37 cellular contexts compared by ENCODE assay signal in the genomic region with DNA sequence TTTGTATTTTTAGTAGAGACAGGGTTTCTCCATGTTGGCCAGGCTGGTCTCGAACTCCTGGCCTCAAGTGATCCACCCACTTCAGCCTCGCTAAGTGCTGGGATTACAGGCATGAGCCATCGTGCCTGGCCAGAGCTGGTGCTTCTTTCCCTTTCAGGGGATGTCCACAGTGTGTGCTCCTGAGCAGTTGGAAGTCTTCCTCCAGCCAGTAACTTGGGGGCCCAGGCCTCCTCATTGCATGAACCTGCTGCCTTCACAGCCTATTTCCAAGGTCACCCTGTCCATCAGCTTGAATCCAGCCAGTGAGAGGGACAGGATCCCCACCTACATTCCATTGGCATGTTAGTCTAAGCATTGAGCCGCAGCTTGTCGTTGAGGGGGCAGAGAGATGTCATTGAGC.
"Had no signal": no experiment of that assay in that cellular context is flagged by ENCODE, and none has a peak within 500 bp of the region (broad histone marks: within the 10 kb centered on the region; RNA-seq: fewer than 3 reads in every experiment).

No MANE protein-coding gene starts in this region.

- H3K4me3 Mint-ChIP-seq: activated B cell treated with CpG ODN at 0.5 μM for 24 hours; activated CD4-positive, alpha-beta memory T cell treated with anti-CD3 and anti-CD28 coated beads for 36 hours; activated CD4-positive, alpha-beta T cell treated with anti-CD3 and anti-CD28 coated beads, Interleukin-2, amount 10 ng/mL, durations not matched to agents 24 days and 14 days; activated CD8-positive, alpha-beta T cell treated with anti-CD3 and anti-CD28 coated beads for 36 hours; activated naive CD4-positive, alpha-beta T cell treated with anti-CD3 and anti-CD28 coated beads for 36 hours; activated naive CD8-positive, alpha-beta T cell treated with anti-CD3 and anti-CD28 coated beads for 36 hours; activated T-cell treated with anti-CD3 and anti-CD28 coated beads, Interleukin-2, amount 50 U/mL, for 4 hours; activated T-cell treated with anti-CD3 and anti-CD28 coated beads, Interleukin-2, amount 50 U/mL, for 72 hours; activated T-helper 1 cell treated with anti-CD3 and anti-CD28 coated beads, Interleukin-12 subunit alpha, Interleukin-12 subunit beta, Interleukin-2, Interleukin-4 antibody, amounts not matched to agents 30 ng/mL and 10 ng/mL and 1 ng/mL, durations not matched to agents 14 hours and 24 hours and 36 hours; activated T-helper 17 cell treated with anti-CD3 and anti-CD28 coated beads, Interleukin-2, amount 50 U/mL, for 72 hours; central memory CD8-positive, alpha-beta T cell; T-helper 1 cell treated with Interleukin-12 subunit alpha and Interleukin-12 subunit beta and Interleukin-4 antibody, amounts not matched to agents 30 μg/mL and 1 μg/mL, for 36 hours; T-helper 2 cell treated with Interferon-gamma antibody and Interleukin-4, amounts not matched to agents 5 μg/mL and 100 μg/mL, for 36 hours had no signal

- DNase-seq: activated B cell treated with CpG ODN at 0.5 μM for 24 hours; activated CD4-positive, alpha-beta memory T cell treated with anti-CD3 and anti-CD28 coated beads for 36 hours; activated CD4-positive, alpha-beta T cell treated with anti-CD3 and anti-CD28 coated beads for 4 hours; activated CD4-positive, alpha-beta T cell treated with anti-CD3 and anti-CD28 coated beads, Interleukin-2, amount 10 ng/mL, durations not matched to agents 24 days and 14 days; activated CD4-positive, alpha-beta T cell treated with anti-CD3 and anti-CD28 coated beads, Interleukin-2, amount 50 U/mL, for 1 hour; activated CD4-positive, alpha-beta T cell treated with anti-CD3 and anti-CD28 coated beads, Interleukin-2, amount 50 U/mL, for 4 hours; activated CD4-positive, CD25-positive, alpha-beta regulatory T cell treated with anti-CD3 and anti-CD28 coated beads, Interleukin-2, amount 50 U/mL, for 72 hours; activated CD8-positive, alpha-beta memory T cell treated with anti-CD3 and anti-CD28 coated beads, Interleukin-2, amount 50 U/mL, for 4 hours; activated CD8-positive, alpha-beta T cell treated with anti-CD3 and anti-CD28 coated beads for 36 hours; activated effector memory CD4-positive, alpha-beta T cell treated with anti-CD3 and anti-CD28 coated beads, Interleukin-2, amount 50 U/mL, for 16 hours; activated gamma-delta T cell treated with Interleukin-2 at 50 U/mL for 16 hours; activated naive CD4-positive, alpha-beta T cell; activated naive CD4-positive, alpha-beta T cell treated with anti-CD3 and anti-CD28 coated beads for 36 hours; activated naive CD4-positive, alpha-beta T cell treated with anti-CD3 and anti-CD28 coated beads, Interleukin-2, amount 50 U/mL, for 16 hours; activated naive CD8-positive, alpha-beta T cell treated with anti-CD3 and anti-CD28 coated beads for 36 hours; activated T-cell treated with anti-CD3 and anti-CD28 coated beads for 4 hours; activated T-cell treated with anti-CD3 and anti-CD28 coated beads, Interleukin-2, amount 50 U/mL, for 1 hour; activated T-cell treated with anti-CD3 and anti-CD28 coated beads, Interleukin-2, amount 50 U/mL, for 4 hours; activated T-cell treated with anti-CD3 and anti-CD28 coated beads, Interleukin-2, amount 50 U/mL, for 72 hours; adrenal gland; amniotic stem cell; aorta; body of pancreas; brain microvascular endothelial cell; caudate nucleus; cerebellar nuclear complex; T-helper 1 cell; T-helper 2 cell; T-helper 9 cell had no signal

- H3K36me3 ChIP-seq: adrenal gland, brain microvascular endothelial cell, breast epithelium had no signal

- H3K36me3 Mint-ChIP-seq: activated CD4-positive, alpha-beta memory T cell treated with anti-CD3 and anti-CD28 coated beads for 36 hours; activated naive CD4-positive, alpha-beta T cell treated with anti-CD3 and anti-CD28 coated beads, Interleukin-2, amount 50 U/mL, for 72 hours had no signal

- H3K4me1 ChIP-seq: body of pancreas, breast epithelium had no signal

- H3K27ac ChIP-seq: adrenal gland, body of pancreas, brain microvascular endothelial cell, breast epithelium, VCaP had no signal

- H3K4me1 Mint-ChIP-seq: activated B cell treated with CpG ODN at 0.5 μM for 24 hours; activated T-helper 17 cell treated with anti-CD3 and anti-CD28 coated beads, Interleukin-2, amount 50 U/mL, for 72 hours had no signal

- H3K9me3 Mint-ChIP-seq: activated B cell treated with CpG ODN at 0.5 μM for 24 hours; activated CD4-positive, alpha-beta memory T cell treated with anti-CD3 and anti-CD28 coated beads for 36 hours; activated CD4-positive, alpha-beta T cell treated with anti-CD3 and anti-CD28 coated beads, Interleukin-2, amount 10 ng/mL, durations not matched to agents 24 days and 14 days; activated CD8-positive, alpha-beta T cell treated with anti-CD3 and anti-CD28 coated beads for 36 hours; activated naive CD4-positive, alpha-beta T cell treated with anti-CD3 and anti-CD28 coated beads for 36 hours; activated naive CD4-positive, alpha-beta T cell treated with anti-CD3 and anti-CD28 coated beads, Interleukin-2, amount 50 U/mL, for 72 hours; activated naive CD8-positive, alpha-beta T cell treated with anti-CD3 and anti-CD28 coated beads for 36 hours; activated T-cell treated with anti-CD3 and anti-CD28 coated beads, Interleukin-2, amount 50 U/mL, for 4 hours; activated T-cell treated with anti-CD3 and anti-CD28 coated beads, Interleukin-2, amount 50 U/mL, for 72 hours; activated T-helper 1 cell treated with anti-CD3 and anti-CD28 coated beads, Interleukin-12 subunit alpha, Interleukin-12 subunit beta, Interleukin-2, Interleukin-4 antibody, amounts not matched to agents 30 ng/mL and 10 ng/mL and 1 ng/mL, durations not matched to agents 14 hours and 24 hours and 36 hours; activated T-helper 17 cell treated with anti-CD3 and anti-CD28 coated beads, Interleukin-2, amount 50 U/mL, for 72 hours; central memory CD8-positive, alpha-beta T cell; T-helper 1 cell treated with Interleukin-12 subunit alpha and Interleukin-12 subunit beta and Interleukin-4 antibody, amounts not matched to agents 30 μg/mL and 1 μg/mL, for 36 hours; T-helper 2 cell treated with Interferon-gamma antibody and Interleukin-4, amounts not matched to agents 5 μg/mL and 100 μg/mL, for 36 hours had no signal

- H3K27ac Mint-ChIP-seq: activated B cell treated with CpG ODN at 0.5 μM for 24 hours; activated CD4-positive, alpha-beta memory T cell treated with anti-CD3 and anti-CD28 coated beads for 36 hours; activated CD4-positive, alpha-beta T cell treated with anti-CD3 and anti-CD28 coated beads, Interleukin-2, amount 10 ng/mL, durations not matched to agents 24 days and 14 days; activated CD8-positive, alpha-beta T cell treated with anti-CD3 and anti-CD28 coated beads for 36 hours; activated naive CD4-positive, alpha-beta T cell treated with anti-CD3 and anti-CD28 coated beads for 36 hours; activated naive CD4-positive, alpha-beta T cell treated with anti-CD3 and anti-CD28 coated beads, Interleukin-2, amount 50 U/mL, for 72 hours; activated naive CD8-positive, alpha-beta T cell treated with anti-CD3 and anti-CD28 coated beads for 36 hours; activated T-cell treated with anti-CD3 and anti-CD28 coated beads, Interleukin-2, amount 50 U/mL, for 72 hours; activated T-helper 1 cell treated with anti-CD3 and anti-CD28 coated beads, Interleukin-12 subunit alpha, Interleukin-12 subunit beta, Interleukin-2, Interleukin-4 antibody, amounts not matched to agents 30 ng/mL and 10 ng/mL and 1 ng/mL, durations not matched to agents 14 hours and 24 hours and 36 hours; activated T-helper 17 cell treated with anti-CD3 and anti-CD28 coated beads, Interleukin-2, amount 50 U/mL, for 72 hours; T-helper 1 cell treated with Interleukin-12 subunit alpha and Interleukin-12 subunit beta and Interleukin-4 antibody, amounts not matched to agents 30 μg/mL and 1 μg/mL, for 36 hours; T-helper 2 cell treated with Interferon-gamma antibody and Interleukin-4, amounts not matched to agents 5 μg/mL and 100 μg/mL, for 36 hours had no signal

- H3K4me3 ChIP-seq: adrenal gland, body of pancreas, breast epithelium had no signal

- H3K9me3 ChIP-seq: adrenal gland, body of pancreas had no signal

- ATAC-seq: activated CD8-positive, alpha-beta T cell treated with anti-CD3 and anti-CD28 coated beads for 36 hours; activated naive CD4-positive, alpha-beta T cell treated with anti-CD3 and anti-CD28 coated beads, Interleukin-2, amount 50 U/mL, for 72 hours; activated T-cell treated with anti-CD3 and anti-CD28 coated beads, Interleukin-2, amount 50 U/mL, for 4 hours; activated T-cell treated with anti-CD3 and anti-CD28 coated beads, Interleukin-2, amount 50 U/mL, for 72 hours; activated T-helper 17 cell treated with anti-CD3 and anti-CD28 coated beads, Interleukin-2, amount 50 U/mL, for 72 hours; body of pancreas had no signal

- H3K27me3 Mint-ChIP-seq: activated B cell treated with CpG ODN at 0.5 μM for 24 hours; activated CD4-positive, alpha-beta memory T cell treated with anti-CD3 and anti-CD28 coated beads for 36 hours; activated CD4-positive, alpha-beta T cell treated with anti-CD3 and anti-CD28 coated beads, Interleukin-2, amount 10 ng/mL, durations not matched to agents 24 days and 14 days; activated CD8-positive, alpha-beta T cell treated with anti-CD3 and anti-CD28 coated beads for 36 hours; activated naive CD8-positive, alpha-beta T cell treated with anti-CD3 and anti-CD28 coated beads for 36 hours; activated T-helper 17 cell treated with anti-CD3 and anti-CD28 coated beads, Interleukin-2, amount 50 U/mL, for 72 hours; central memory CD8-positive, alpha-beta T cell had no signal

- H3K27me3 ChIP-seq: adrenal gland, body of pancreas, brain microvascular endothelial cell, breast epithelium had no signal
